21 cellular contexts compared by ENCODE assay signal in the genomic region with DNA sequence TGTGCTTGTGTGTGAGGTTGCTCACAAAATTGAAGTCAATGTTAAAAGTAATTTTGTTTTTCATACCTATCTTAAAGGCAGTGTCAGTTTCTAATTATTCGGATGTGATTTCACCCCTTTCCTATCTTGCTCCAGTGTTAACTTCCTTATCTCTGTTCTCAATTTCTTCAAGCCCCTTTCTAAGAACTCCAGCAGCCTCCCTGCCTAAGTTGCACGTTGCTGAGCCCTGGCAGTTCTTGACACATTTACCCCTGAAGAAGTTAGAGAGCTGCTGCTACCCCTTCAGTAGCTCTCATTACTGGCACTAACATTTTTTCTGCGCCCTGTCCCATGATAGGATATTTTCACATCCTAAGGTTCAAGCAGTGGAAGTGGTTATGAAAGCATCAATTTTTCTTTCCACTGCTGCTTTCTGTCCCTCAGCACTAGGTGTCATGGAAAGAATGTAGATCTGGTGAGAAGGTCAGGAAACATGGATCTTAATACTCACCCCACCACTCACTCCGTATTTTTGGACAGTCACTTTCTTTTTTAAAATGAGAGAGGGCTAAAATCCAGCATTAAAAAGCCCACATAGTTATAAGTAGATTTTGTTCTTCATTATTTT.
DNase-seq lines count a peak whose midpoint lies in the region; ATAC-seq, FAIRE-seq and TF ChIP-seq lines count a peak whose summit lies in the region.
"Had no signal": no experiment of that assay in that cellular context is flagged by ENCODE, and none has a peak within 500 bp of the region (broad histone marks: within the 10 kb centered on the region; RNA-seq: fewer than 3 reads in every experiment).

No MANE protein-coding gene starts in this region.

- peaks cover 10% of the 10 kb centered on the region for H3K4me1 Mint-ChIP-seq in T-helper 17 cell
- peaks cover 0 to 5% of the 10 kb centered on the region in 2 donors for H3K4me1 Mint-ChIP-seq in stimulated activated naive B cell treated with anti-CD40 and anti-IgM and Interleukin-4, amounts not matched to agents 10 μg/mL and 1 μg/mL and 100 μg/mL, for 72 hours
- H3K4me1 Mint-ChIP-seq: activated B cell treated with CpG ODN at 0.5 μM for 24 hours; IgD-negative memory B cell; naive thymus-derived CD4-positive, alpha-beta T cell had no signal

- TF ChIP-seq CTCF in heart right ventricle (IDR thresholded peaks at IDR 0.05) (no peak), kidney (IDR thresholded peaks at IDR 0.05; ENCODE audit: borderline replicate concordance, extremely low read depth, insufficient read depth) (no peak)

- H3K36me3 ChIP-seq in heart right ventricle (peaks cover 0 to 100% (median 12%) of the 10 kb centered on the region in 9 donors), kidney (ENCODE audit: control insufficient read depth in 1 of 2, insufficient read depth in 2 of 2, low read length in 2 of 2) (peaks cover 16 to 39% of the 10 kb centered on the region in 2 donors)

- ATAC-seq in heart right ventricle, result peak in 5 of 8 donors; percentile 51 to 64 (median 61)
- no peak for ATAC-seq in T-helper 17 cell
- ATAC-seq in stimulated activated naive B cell treated with anti-CD40 and anti-IgM and Interleukin-4, amounts not matched to agents 10 μg/mL and 1 μg/mL and 100 μg/mL, for 72 hours (replicated peaks), result no peak
- ATAC-seq: activated naive CD4-positive, alpha-beta T cell treated with anti-CD3 and anti-CD28 coated beads, Interleukin-2, amount 50 U/mL, for 72 hours; GM12878; naive thymus-derived CD4-positive, alpha-beta T cell had no signal

- H3K9me3 Mint-ChIP-seq in stimulated activated naive B cell treated with anti-CD40 and anti-IgM and Interleukin-4, amounts not matched to agents 10 μg/mL and 1 μg/mL and 100 μg/mL, for 72 hours, result no peaks in the 10 kb centered on the region
- H3K9me3 Mint-ChIP-seq: activated B cell treated with CpG ODN at 0.5 μM for 24 hours; activated naive CD4-positive, alpha-beta T cell treated with anti-CD3 and anti-CD28 coated beads, Interleukin-2, amount 50 U/mL, for 72 hours; IgD-negative memory B cell; naive thymus-derived CD4-positive, alpha-beta T cell had no signal

- FAIRE-seq in kidney (lab: Jason Lieb, UNC), result no peak
- FAIRE-seq: GM12878, RCC 7860 had no signal

- no peak overlapping the region for H3K4me3 Mint-ChIP-seq in T-helper 17 cell
- no peak overlapping the region for H3K4me3 Mint-ChIP-seq in stimulated activated naive B cell treated with anti-CD40 and anti-IgM and Interleukin-4, amounts not matched to agents 10 μg/mL and 1 μg/mL and 100 μg/mL, for 72 hours
- H3K4me3 Mint-ChIP-seq: activated B cell treated with CpG ODN at 0.5 μM for 24 hours; IgD-negative memory B cell; naive thymus-derived CD4-positive, alpha-beta T cell had no signal

- WGBS in heart right ventricle, 2 donors, result 48 to 52% methylated on average over 4 of the region's 4 CpGs

- intact Hi-C loops in heart right ventricle (cut with DNase I), result no loop called here
- intact Hi-C loops in cardiac septum (cut with DNase I), result no loop called here
- intact Hi-C loops in kidney (cut with DNase I), result no loop called here

- no peak for DNase-seq in heart right ventricle
- DNase-seq in cardiac septum (ENCODE audit: low spot score), result no peak
- no peak for DNase-seq in T-helper 17 cell
- DNase-seq in erythroblast (lab: John Stamatoyannopoulos, UW), result peak; percentile 76 to 77
- DNase-seq in stimulated activated naive B cell treated with anti-CD40 and anti-IgM and Interleukin-4, amounts not matched to agents 10 μg/mL and 1 μg/mL and 100 μg/mL, for 72 hours, result no peak
- DNase-seq in T1000 (lab: John Stamatoyannopoulos, UW), result no peak
- DNase-seq in kidney, result no peak
- DNase-seq in COR-L47 (lab: John Stamatoyannopoulos, UW), result no peak
- DNase-seq: activated B cell treated with CpG ODN at 0.5 μM for 24 hours; amygdala; brain microvascular endothelial cell; DMS153; hypothalamus; naive thymus-derived CD4-positive, alpha-beta T cell; stimulated activated CD4-positive, alpha-beta T cell treated with anti-CD3 and anti-CD28 coated beads, Interleukin-4, amount 100 ng/mL, for 24 hours; substantia nigra had no signal

- H3K27ac ChIP-seq in heart right ventricle (peak overlapping the region in 4 of 10 donors; percentile 12 to 49 (median 40)), kidney (ENCODE audit: low read depth in 2 of 2, low read length in 2 of 2) (no peak overlapping the region)
- H3K27ac ChIP-seq: brain microvascular endothelial cell, prostate gland had no signal

- peaks cover 0 to 14% (median 0%) of the 10 kb centered on the region in 9 donors for H3K4me1 ChIP-seq in heart right ventricle
- no peaks in the 10 kb centered on the region for H3K4me1 ChIP-seq in kidney (ENCODE audit: control insufficient read depth in 1 of 2, insufficient read depth in 1 of 2, low read depth in 1 of 2, low read length in 2 of 2)
- H3K4me1 ChIP-seq: prostate gland had no signal

- no peaks in the 10 kb centered on the region for H3K27me3 ChIP-seq in heart right ventricle
- H3K27me3 ChIP-seq: brain microvascular endothelial cell had no signal

- no peak overlapping the region for H3K9ac ChIP-seq in kidney (ENCODE audit: low read length in 2 of 2)

- peak overlapping the region; percentile 70 for H3K27ac Mint-ChIP-seq in T-helper 17 cell
- peak overlapping the region; percentile 15 for H3K27ac Mint-ChIP-seq in stimulated activated naive B cell treated with anti-CD40 and anti-IgM and Interleukin-4, amounts not matched to agents 10 μg/mL and 1 μg/mL and 100 μg/mL, for 72 hours
- H3K27ac Mint-ChIP-seq: activated B cell treated with CpG ODN at 0.5 μM for 24 hours; activated naive CD4-positive, alpha-beta T cell treated with anti-CD3 and anti-CD28 coated beads, Interleukin-2, amount 50 U/mL, for 72 hours had no signal

- H3K36me3 Mint-ChIP-seq in T-helper 17 cell (ENCODE audit: low read depth), result peaks cover 6% of the 10 kb centered on the region
- peaks cover 22 to 41% of the 10 kb centered on the region in 2 donors for H3K36me3 Mint-ChIP-seq in stimulated activated naive B cell treated with anti-CD40 and anti-IgM and Interleukin-4, amounts not matched to agents 10 μg/mL and 1 μg/mL and 100 μg/mL, for 72 hours

- TF ChIP-seq POLR2A in erythroblast (IDR thresholded peaks at IDR 0.05; ENCODE audit: low read length), result no peak

- H3K9me3 ChIP-seq in heart right ventricle (no peaks in the 10 kb centered on the region), T-helper 17 cell (ENCODE audit: control insufficient read depth, low read length, poor library complexity, severe bottlenecking) (no peaks in the 10 kb centered on the region), kidney (ENCODE audit: control insufficient read depth in 1 of 2, low read length in 2 of 2) (no peaks in the 10 kb centered on the region)
- H3K9me3 ChIP-seq: prostate gland had no signal

- H3K27me3 Mint-ChIP-seq in T-helper 17 cell, result no peaks in the 10 kb centered on the region
- H3K27me3 Mint-ChIP-seq in stimulated activated naive B cell treated with anti-CD40 and anti-IgM and Interleukin-4, amounts not matched to agents 10 μg/mL and 1 μg/mL and 100 μg/mL, for 72 hours, result no peaks in the 10 kb centered on the region
- H3K27me3 Mint-ChIP-seq: activated B cell treated with CpG ODN at 0.5 μM for 24 hours; IgD-negative memory B cell; naive thymus-derived CD4-positive, alpha-beta T cell had no signal

- no peak overlapping the region for H3K4me3 ChIP-seq in heart right ventricle
- no peak overlapping the region for H3K4me3 ChIP-seq in kidney (ENCODE audit: low read length in 2 of 2)
- H3K4me3 ChIP-seq: GM12878, prostate gland had no signal

Comparison
In these comparisons a context has a peak if more than half of its experiments do, and no peak if none do; other contexts are left out.
1. ATAC-seq: peak in heart right ventricle (5 of 8); none in T-helper 17 cell (single experiment) and stimulated activated naive B cell treated with anti-CD40 and anti-IgM and Interleukin-4, amounts not matched to agents 10 μg/mL and 1 μg/mL and 100 μg/mL, for 72 hours (0 of 2).
2. DNase-seq: peak in erythroblast (2 of 2); none in heart right ventricle (0 of 2), cardiac septum (single experiment), T-helper 17 cell (0 of 3), stimulated activated naive B cell treated with anti-CD40 and anti-IgM and Interleukin-4, amounts not matched to agents 10 μg/mL and 1 μg/mL and 100 μg/mL, for 72 hours (single experiment), T1000 (single experiment), kidney (single experiment) and COR-L47 (single experiment).